In genomic region chr14:101673873-101674272, GRCh38 we compare ENCODE assay signal across 7 cellular contexts.
"Had no signal": no experiment of that assay in that cellular context is flagged by ENCODE, and none has a peak within 500 bp of the region (broad histone marks: within the 10 kb centered on the region; RNA-seq: fewer than 3 reads in every experiment).

No MANE protein-coding gene starts in this region.

- H3K4me1 Mint-ChIP-seq: IgD-negative memory B cell had no signal

- H3K27ac ChIP-seq: HL-60 had no signal

- H3K27ac Mint-ChIP-seq: IgD-negative memory B cell had no signal

- DNase-seq: IMR-90, KBM-7, KG1 had no signal

- H3K4me3 Mint-ChIP-seq: IgD-negative memory B cell had no signal

- ATAC-seq: HepG2 had no signal

- FAIRE-seq: HepG2, HTR-8/SVneo had no signal
